In genomic region chr18:35040638-35040987, GRCh38 we compare ENCODE assay signal across 8 cellular contexts. TPM values are rescaled to one million over a fixed set of nuclear protein-coding genes. Genes with fewer than 3 reads are reported as not detected.
A peak's percentile ranks its signal among the peaks of the same experiment; 100 is the strongest.
DNase-seq lines count a peak whose midpoint lies in the region; ATAC-seq, FAIRE-seq and TF ChIP-seq lines count a peak whose summit lies in the region.

No MANE protein-coding gene starts in this region.

- DNase-seq in activated naive CD4-positive, alpha-beta T cell treated with Interleukin-2 at 50 U/mL for 16 hours: no peak
- DNase-seq in K562 (ENCODE audit: extremely low read depth in 1 of 4, low spot score in 3 of 4) (no peak), upper lobe of right lung (no peak)

- no peak for FAIRE-seq in K562 (lab: Jason Lieb, UNC)

- H3K27me3 ChIP-seq in K562 (ENCODE audit: control insufficient read depth in 2 of 2, insufficient read depth in 2 of 2, low read length in 2 of 2) (no peaks in the 10 kb centered on the region), upper lobe of right lung (no peaks in the 10 kb centered on the region)

- peak overlapping the region; percentile 71 for H3K4me2 ChIP-seq in K562 (ENCODE audit: insufficient read depth, low read length)

- no peak for TF ChIP-seq POLR2A in K562 (conservative IDR thresholded peaks at IDR 0.05)

- peak overlapping the region; percentile 55; the same call in 1 of the 2 replicates for H3K4me3 ChIP-seq in K562
- peak overlapping the region; percentile 73 for H3K4me3 ChIP-seq in mesodermal cell (ENCODE audit: extremely low read depth, insufficient read depth, low read length, poor library complexity, severe bottlenecking)
- peak overlapping the region; percentile 93 for H3K4me3 ChIP-seq in upper lobe of right lung

- peak overlapping the region; percentile 98 for H3K27ac Mint-ChIP-seq in activated naive CD4-positive, alpha-beta T cell treated with anti-CD3 and anti-CD28 coated beads, Interleukin-2, amount 50 U/mL, for 24 hours

- no peak for TF ChIP-seq EP300 in K562 (IDR thresholded peaks at IDR 0.05; ENCODE audit: low read length)

- H3K36me3 ChIP-seq in K562 (ENCODE audit: control insufficient read depth, insufficient read depth, low read length) (no peaks in the 10 kb centered on the region), mesodermal cell (ENCODE audit: control insufficient read depth, insufficient read depth, low read length) (no peaks in the 10 kb centered on the region), upper lobe of right lung (no peaks in the 10 kb centered on the region)

- peaks cover 12 to 41% of the 10 kb centered on the region in 2 experiments for H3K4me1 ChIP-seq in K562 (replicated peaks in 1 of 2; ENCODE audit: control insufficient read depth in 2 of 2, insufficient read depth in 2 of 2, low read length in 2 of 2)
- H3K4me1 ChIP-seq in mesodermal cell (ENCODE audit: control insufficient read depth, insufficient read depth, low read length, poor library complexity, severe bottlenecking): peaks cover 27% of the 10 kb centered on the region
- peaks cover 17% of the 10 kb centered on the region for H3K4me1 ChIP-seq in upper lobe of right lung

- H3K4me3 Mint-ChIP-seq in activated naive CD4-positive, alpha-beta T cell treated with anti-CD3 and anti-CD28 coated beads, Interleukin-2, amount 50 U/mL, for 24 hours: peak overlapping the region; percentile 97

- no TSS peak for BruUV-seq in K562 (replicated peaks; lab: Mats Ljungman, UMichigan)

- H3K27me3 Mint-ChIP-seq in activated naive CD4-positive, alpha-beta T cell treated with anti-CD3 and anti-CD28 coated beads, Interleukin-2, amount 50 U/mL, for 24 hours: no peaks in the 10 kb centered on the region

- CTCF ChIA-PET in K562 (lab: Yijun Ruan, JAX; ENCODE audit: low intra/inter-chr PET ratio): no interaction called here

- no peaks in the 10 kb centered on the region for H3K9me3 Mint-ChIP-seq in activated naive CD4-positive, alpha-beta T cell treated with anti-CD3 and anti-CD28 coated beads, Interleukin-2, amount 50 U/mL, for 24 hours

- ATAC-seq in K562 (no peak), upper lobe of right lung (no peak), HG02798 (IDR thresholded peaks at IDR 0.05; ENCODE audit: poor library complexity, unreplicated experiment) (no peak), HG02642 (IDR thresholded peaks at IDR 0.05; ENCODE audit: poor library complexity, unreplicated experiment) (no peak), GM21381 (IDR thresholded peaks at IDR 0.05; ENCODE audit: unreplicated experiment) (no peak)

- H4K20me1 ChIP-seq in K562 (replicated peaks; ENCODE audit: control insufficient read depth, insufficient read depth, low read length): no peaks in the 10 kb centered on the region

- no peaks in the 10 kb centered on the region for H3K9me1 ChIP-seq in K562 (ENCODE audit: control insufficient read depth, insufficient read depth, low read length)

- H2AFZ ChIP-seq in K562 (ENCODE audit: low read depth, low read length): peak overlapping the region; percentile 96

- POLR2A ChIA-PET in K562 (lab: Yijun Ruan, JAX): interaction anchor here (1.0 to 3.2 kb wide), 6 partner anchors 10 to 98 kb away, joined by 3 to 21 read pairs (median 7); no protein-coding TSS in a partner anchor

- TF ChIP-seq CTCF in K562 (IDR thresholded peaks at IDR 0.05 in 2 of 3, conservative IDR thresholded peaks at IDR 0.05 in 1 of 3; ENCODE audit: insufficient read depth in 2 of 3, low read depth in 1 of 3, low read length in 3 of 3) (no peak), upper lobe of right lung (IDR thresholded peaks at IDR 0.05) (no peak)

- H3K27ac ChIP-seq in K562 (ENCODE audit: extremely low read depth, low read depth, low read length) (peak overlapping the region; percentile 43), mesodermal cell (ENCODE audit: low read depth, low read length, severe bottlenecking) (peak overlapping the region; percentile 96), upper lobe of right lung (peak overlapping the region; percentile 88)

- H3K9me3 ChIP-seq in K562 (replicated peaks; ENCODE audit: control insufficient read depth, insufficient read depth, low read depth, low read length) (no peaks in the 10 kb centered on the region), mesodermal cell (ENCODE audit: control insufficient read depth, low read length) (no peaks in the 10 kb centered on the region), upper lobe of right lung (no peaks in the 10 kb centered on the region)

- in situ Hi-C loops in K562 (cut with MboI): no loop called here

- no peaks in the 10 kb centered on the region for H3K36me3 Mint-ChIP-seq in activated naive CD4-positive, alpha-beta T cell treated with anti-CD3 and anti-CD28 coated beads, Interleukin-2, amount 50 U/mL, for 24 hours

- peak overlapping the region in 1 of 2 experiments; percentile 51; a peak in 2 of 4 replicates for H3K9ac ChIP-seq in K562 (ENCODE audit: insufficient read depth in 1 of 2, low read depth in 2 of 2, low read length in 2 of 2)

- intact Hi-C loops in K562 (cut with micrococcal nuclease) (loop anchor here (5.0 to 10.0 kb wide), 4 partner anchors 56 to 304 kb away; partner anchors contain the start of gene ZNF24), upper lobe of right lung (cut with DNase I) (no loop called here)

- H3K4me1 Mint-ChIP-seq in activated naive CD4-positive, alpha-beta T cell treated with anti-CD3 and anti-CD28 coated beads, Interleukin-2, amount 50 U/mL, for 24 hours: peaks cover 62% of the 10 kb centered on the region

- no peak for TF ChIP-seq RAD21 in K562 (CRISPR knock-in tag; conservative IDR thresholded peaks at IDR 0.05 in 1 of 2, IDR thresholded peaks at IDR 0.05 in 1 of 2)

- H3K79me2 ChIP-seq in K562 (ENCODE audit: control insufficient read depth, insufficient read depth, low read length): peaks cover 41% of the 10 kb centered on the region

TF ChIP-seq in K562, 482 proteins besides CTCF, POLR2A, EP300 and RAD21:
- TF ChIP-seq TFAP4 (CRISPR knock-in tag; IDR thresholded peaks at IDR 0.05; ENCODE audit: borderline replicate concordance): no peak
- 0 out of 2 replicates have a peak, but pooled peaks have one; percentile 16 for TF ChIP-seq DDX20 (tag; IDR thresholded peaks at IDR 0.05; ENCODE audit: low read depth)
- TF ChIP-seq ZBTB1 (CRISPR knock-in tag; IDR thresholded peaks at IDR 0.05; ENCODE audit: borderline replicate concordance, low read depth): no peak
- TF ChIP-seq ZNF512 (tag; IDR thresholded peaks at IDR 0.05): peak; percentile 68; the same call in 1 of the 2 replicates
- TF ChIP-seq MCM7 (IDR thresholded peaks at IDR 0.05): no peak
- TF ChIP-seq MITF (IDR thresholded peaks at IDR 0.05): no peak

RNA-seq across cellular contexts. Expression of gene MAPRE2, which starts 0.6 kb away (rescaled TPM):
- total RNA-seq in K562 (2011; cell fraction: chromatin; rRNA removed; ENCODE audit: low replicate concordance): 23.1 and 46.8 TPM in 2 replicates
- total RNA-seq in K562 (2011; cell fraction: nucleolus; rRNA removed): 19.0 and 23.3 TPM in 2 replicates
- total RNA-seq in K562 (2011; cell fraction: nucleoplasm; rRNA removed): 37.7 and 47.7 TPM in 2 replicates
- total RNA-seq in K562 (2014; rRNA removed) (32.3 and 61.1 TPM in 2 replicates), K562 (2014; rRNA removed; fragmentation: Illumina TruSeq; extraction: Trizol) (35.1 and 38.1 TPM in 2 replicates), K562 (2015; rRNA removed; fragmentation: Illumina TruSeq; extraction: Trizol) (31.1 and 32.6 TPM in 2 replicates), K562 (2021) (46.6 and 47.5 TPM in 2 replicates), upper lobe of right lung (35.4 TPM)
- polyA plus RNA-seq in K562 (2011; rRNA removed) (56.0 and 66.5 TPM in 2 replicates), K562 (2014; fragmentation: Illumina TruSeq; extraction: Trizol) (50.7 and 70.7 TPM in 2 replicates), K562 (2014; fragmentation: Nextera tagmentation; extraction: Ambion mirVana) (10 to 100 TPM; 33.6 to 40.7 TPM), K562 (2014; rRNA removed) (49.6 and 55.1 TPM in 2 replicates)
- 38.4 and 50.6 TPM in 2 replicates for polyA plus RNA-seq in K562 (2011; cell fraction: cytosol; rRNA removed)
- polyA plus RNA-seq in K562 (2011; cell fraction: nucleus; rRNA removed): 26.1 and 32.9 TPM in 2 replicates
- polyA plus RNA-seq in K562 (2012): 36.3 and 50.2 TPM in 2 replicates
- polyA minus RNA-seq in K562 (2011; rRNA and poly(A)+ RNA removed): 72.7 and 74.0 TPM in 2 replicates
- polyA minus RNA-seq in K562 (2011; cell fraction: cytosol; rRNA and poly(A)+ RNA removed): 32.1 and 37.0 TPM in 2 replicates
- 24.8 and 45.2 TPM in 2 replicates for polyA minus RNA-seq in K562 (2011; cell fraction: nucleus; rRNA and poly(A)+ RNA removed)
- 49.0 TPM for polyA plus RNA-seq in mesodermal cell (2013, experiment 1 of 2)
- polyA plus RNA-seq in mesodermal cell (2013, experiment 2 of 2): 44.6 TPM

Comparison
In these comparisons a context has a peak if more than half of its experiments do, and no peak if none do; other contexts are left out.
1. H3K27ac ChIP-seq: peak in every context shown above with its lines; median percentile 96 in mesodermal cell; 88 in upper lobe of right lung; 43 in K562.